Comparison of ENCODE assay signal across 11 cellular contexts in the genomic region with DNA sequence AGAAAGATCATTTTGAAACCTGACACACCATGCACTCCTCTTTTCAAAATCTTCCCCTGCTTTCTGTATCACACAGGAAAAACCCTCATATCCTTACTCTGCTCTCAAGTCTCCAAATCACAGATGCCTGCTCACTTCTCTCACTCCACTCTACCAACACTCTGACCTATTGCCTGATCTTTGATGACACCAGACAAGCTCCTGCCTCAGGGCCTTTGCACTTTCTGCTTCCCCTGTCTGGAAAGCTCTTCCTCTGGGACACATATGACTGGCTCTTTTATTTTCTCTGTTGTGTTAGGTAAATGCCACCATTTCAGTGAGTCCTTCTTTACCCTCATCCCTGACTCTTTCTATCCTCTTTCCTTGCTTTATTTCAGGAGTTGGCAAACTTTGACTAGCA.
"Had no signal": no experiment of that assay in that cellular context is flagged by ENCODE, and none has a peak within 500 bp of the region (broad histone marks: within the 10 kb centered on the region; RNA-seq: fewer than 3 reads in every experiment).

No MANE protein-coding gene starts in this region.

- FAIRE-seq: H1, H54 had no signal

- H3K36me3 ChIP-seq: HAP-1 had no signal

- H3K27ac ChIP-seq: GM23248 had no signal

- H2AFZ ChIP-seq: GM23248, GM23338 had no signal

- H3K9me3 ChIP-seq: HAP-1 had no signal

- H3K4me3 ChIP-seq: GM23248, GM23338, HAP-1 had no signal

- H3K4me2 ChIP-seq: GM23338 had no signal

- H3K9ac ChIP-seq: GM23248 had no signal

- ATAC-seq: GM23338, HCT116 had no signal

- DNase-seq: GM23248, GOT3, H7, H9, HCEC 1CT, HFFc6 had no signal
